8 cellular contexts compared by ENCODE assay signal in the genomic region with DNA sequence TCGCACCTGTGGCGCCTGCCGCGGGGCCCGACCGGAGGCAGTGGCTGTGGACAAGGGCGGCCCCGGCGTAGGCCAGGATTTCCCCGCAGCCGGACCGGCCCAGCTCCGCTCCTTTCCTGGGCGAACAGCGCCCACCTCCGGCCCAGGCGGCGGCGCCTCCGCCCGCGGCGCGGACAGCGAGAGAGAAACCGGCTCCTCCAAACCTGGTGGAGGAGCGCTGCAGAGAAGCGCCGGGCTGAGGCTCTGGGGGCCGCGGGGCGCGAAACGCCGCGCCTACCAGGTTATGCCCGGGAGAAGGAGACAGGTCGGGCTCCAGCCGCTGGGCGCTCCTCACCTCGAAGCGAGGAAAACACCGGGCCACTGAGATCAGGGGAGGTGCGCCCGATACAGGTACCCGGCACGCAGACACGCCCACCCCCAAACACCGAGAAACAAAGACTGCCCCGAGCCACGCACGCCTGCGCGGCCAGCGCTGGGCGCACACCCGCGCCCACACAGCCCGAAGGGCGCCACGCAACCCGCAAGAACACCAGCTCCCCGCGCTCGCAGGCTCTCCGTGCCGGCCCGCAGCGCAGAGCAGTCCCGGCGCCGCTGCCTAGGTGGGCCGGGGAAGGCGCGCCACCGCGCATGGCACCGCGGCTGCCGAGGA. TPM values are rescaled to one million over a fixed set of nuclear protein-coding genes. Genes with fewer than 3 reads are reported as not detected.
A peak's percentile ranks its signal among the peaks of the same experiment; 100 is the strongest.
DNase-seq lines count a peak whose midpoint lies in the region; ATAC-seq, FAIRE-seq and TF ChIP-seq lines count a peak whose summit lies in the region.

No MANE protein-coding gene starts in this region.

- peaks cover 59% of the 10 kb centered on the region for H4K20me1 ChIP-seq in smooth muscle cell (ENCODE audit: low read depth)

- no peak overlapping the region for H2AFZ ChIP-seq in smooth muscle cell (ENCODE audit: low read depth)

- DNase-seq in NCI-H2107 (lab: John Stamatoyannopoulos, UW) (peak; percentile 16), NCI-H2107 treated with DMSO at 0.1 percent for 48 hours (lab: John Stamatoyannopoulos, UW; ENCODE audit: unreplicated experiment) (no peak), WERI-Rb-1 (peak; percentile 65), smooth muscle cell (lab: John Stamatoyannopoulos, UW; ENCODE audit: unreplicated experiment) (peak; percentile 24), RCC 7860 (ENCODE audit: low spot score) (no peak), SKM-1 treated with dmso at 0.1 percent for 144 hours (lab: John Stamatoyannopoulos, UW; ENCODE audit: unreplicated experiment) (no peak)

- WGBS in smooth muscle cell (ENCODE audit: low lambda C conversion rate) = 3% methylated on average over 79 of the region's 80 CpGs

- H3K36me3 ChIP-seq in WERI-Rb-1 = no peaks in the 10 kb centered on the region
- H3K36me3 ChIP-seq in smooth muscle cell (ENCODE audit: low read depth) = no peaks in the 10 kb centered on the region

- peak overlapping the region; percentile 30 for H3K4me3 ChIP-seq in WERI-Rb-1 (ENCODE audit: low read depth, low read length)
- peak overlapping the region; percentile 33 for H3K4me3 ChIP-seq in iPS-11a (ENCODE audit: low read depth, low read length)
- peak overlapping the region; percentile 41 for H3K4me3 ChIP-seq in smooth muscle cell

- H3K79me2 ChIP-seq in smooth muscle cell (ENCODE audit: low read depth) = no peaks in the 10 kb centered on the region

- H3K27ac ChIP-seq in WERI-Rb-1 (no peak overlapping the region), smooth muscle cell (ENCODE audit: low read depth) (no peak overlapping the region)

- H3K27me3 ChIP-seq in WERI-Rb-1 (ENCODE audit: insufficient read depth, low read depth, severe bottlenecking) (peaks cover 75% of the 10 kb centered on the region), smooth muscle cell (ENCODE audit: low read depth) (peaks cover 71% of the 10 kb centered on the region)

- peak overlapping the region; percentile 85 for H3K4me2 ChIP-seq in smooth muscle cell

- peak; percentile 84 for TF ChIP-seq CTCF in WERI-Rb-1 (IDR thresholded peaks at IDR 0.05; ENCODE audit: low read depth, low read length)
- TF ChIP-seq CTCF in smooth muscle cell (IDR thresholded peaks at IDR 0.05; ENCODE audit: borderline replicate concordance, insufficient read depth, poor library complexity, severe bottlenecking) = peak; percentile 58

- H3K9ac ChIP-seq in smooth muscle cell (ENCODE audit: low read depth) = no peak overlapping the region

- ATAC-seq in GM19395 (IDR thresholded peaks at IDR 0.05; ENCODE audit: unreplicated experiment) = no peak

- H3K4me1 ChIP-seq in smooth muscle cell (ENCODE audit: low read depth) = peaks cover 8% of the 10 kb centered on the region

- no peaks in the 10 kb centered on the region for H3K9me3 ChIP-seq in WERI-Rb-1 (ENCODE audit: severe bottlenecking)
- no peaks in the 10 kb centered on the region for H3K9me3 ChIP-seq in smooth muscle cell (replicated peaks; ENCODE audit: low read depth)

- FAIRE-seq in RCC 7860 (lab: Jason Lieb, UNC) = no peak

- H3F3A ChIP-seq in smooth muscle cell (ENCODE audit: low read depth) = peaks cover 12% of the 10 kb centered on the region

RNA-seq across cellular contexts. Expression of a gene that starts 3.3 kb away (rescaled TPM):
- total RNA-seq in smooth muscle cell = 7.4 and 7.5 TPM in 2 replicates
- 3.1 and 4.4 TPM in 2 replicates for polyA plus RNA-seq in smooth muscle cell

Comparison
In these comparisons a context has a peak if more than half of its experiments do, and no peak if none do; other contexts are left out.
1. DNase-seq: peak in NCI-H2107 (single experiment), WERI-Rb-1 (single experiment) and smooth muscle cell (single experiment); none in NCI-H2107 treated with DMSO at 0.1 percent for 48 hours (single experiment), RCC 7860 (single experiment) and SKM-1 treated with dmso at 0.1 percent for 144 hours (single experiment).
2. Peak in every context shown above with its lines, with median percentiles within 50 percentile points of each other: H3K4me3 ChIP-seq.